In genomic region chr16:88804552-88805339, GRCh38 we compare ENCODE assay signal across 1 cellular context.
TF ChIP-seq lines count a peak whose summit lies in the region.

No MANE protein-coding gene starts in this region.

TF ChIP-seq in HepG2, 621 proteins besides CTCF, POLR2A, EP300 and RAD21 (continued from another document and continues in another):
- TF ChIP-seq, protein P1, sequence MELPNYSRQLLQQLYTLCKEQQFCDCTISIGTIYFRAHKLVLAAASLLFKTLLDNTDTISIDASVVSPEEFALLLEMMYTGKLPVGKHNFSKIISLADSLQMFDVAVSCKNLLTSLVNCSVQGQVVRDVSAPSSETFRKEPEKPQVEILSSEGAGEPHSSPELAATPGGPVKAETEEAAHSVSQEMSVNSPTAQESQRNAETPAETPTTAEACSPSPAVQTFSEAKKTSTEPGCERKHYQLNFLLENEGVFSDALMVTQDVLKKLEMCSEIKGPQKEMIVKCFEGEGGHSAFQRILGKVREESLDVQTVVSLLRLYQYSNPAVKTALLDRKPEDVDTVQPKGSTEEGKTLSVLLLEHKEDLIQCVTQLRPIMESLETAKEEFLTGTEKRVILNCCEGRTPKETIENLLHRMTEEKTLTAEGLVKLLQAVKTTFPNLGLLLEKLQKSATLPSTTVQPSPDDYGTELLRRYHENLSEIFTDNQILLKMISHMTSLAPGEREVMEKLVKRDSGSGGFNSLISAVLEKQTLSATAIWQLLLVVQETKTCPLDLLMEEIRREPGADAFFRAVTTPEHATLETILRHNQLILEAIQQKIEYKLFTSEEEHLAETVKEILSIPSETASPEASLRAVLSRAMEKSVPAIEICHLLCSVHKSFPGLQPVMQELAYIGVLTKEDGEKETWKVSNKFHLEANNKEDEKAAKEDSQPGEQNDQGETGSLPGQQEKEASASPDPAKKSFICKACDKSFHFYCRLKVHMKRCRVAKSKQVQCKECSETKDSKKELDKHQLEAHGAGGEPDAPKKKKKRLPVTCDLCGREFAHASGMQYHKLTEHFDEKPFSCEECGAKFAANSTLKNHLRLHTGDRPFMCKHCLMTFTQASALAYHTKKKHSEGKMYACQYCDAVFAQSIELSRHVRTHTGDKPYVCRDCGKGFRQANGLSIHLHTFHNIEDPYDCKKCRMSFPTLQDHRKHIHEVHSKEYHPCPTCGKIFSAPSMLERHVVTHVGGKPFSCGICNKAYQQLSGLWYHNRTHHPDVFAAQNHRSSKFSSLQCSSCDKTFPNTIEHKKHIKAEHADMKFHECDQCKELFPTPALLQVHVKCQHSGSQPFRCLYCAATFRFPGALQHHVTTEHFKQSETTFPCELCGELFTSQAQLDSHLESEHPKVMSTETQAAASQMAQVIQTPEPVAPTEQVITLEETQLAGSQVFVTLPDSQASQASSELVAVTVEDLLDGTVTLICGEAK (IDR thresholded peaks at IDR 0.05) = no peak
- TF ChIP-seq, protein P1 (CRISPR knock-in tag; IDR thresholded peaks at IDR 0.05) = peak; percentile 53; the same call in 1 of the 2 replicates
- 0 out of 2 replicates have a peak, but pooled peaks have one; percentile 28 for TF ChIP-seq ZNF563 (CRISPR knock-in tag; IDR thresholded peaks at IDR 0.05)
- TF ChIP-seq, protein P2, sequence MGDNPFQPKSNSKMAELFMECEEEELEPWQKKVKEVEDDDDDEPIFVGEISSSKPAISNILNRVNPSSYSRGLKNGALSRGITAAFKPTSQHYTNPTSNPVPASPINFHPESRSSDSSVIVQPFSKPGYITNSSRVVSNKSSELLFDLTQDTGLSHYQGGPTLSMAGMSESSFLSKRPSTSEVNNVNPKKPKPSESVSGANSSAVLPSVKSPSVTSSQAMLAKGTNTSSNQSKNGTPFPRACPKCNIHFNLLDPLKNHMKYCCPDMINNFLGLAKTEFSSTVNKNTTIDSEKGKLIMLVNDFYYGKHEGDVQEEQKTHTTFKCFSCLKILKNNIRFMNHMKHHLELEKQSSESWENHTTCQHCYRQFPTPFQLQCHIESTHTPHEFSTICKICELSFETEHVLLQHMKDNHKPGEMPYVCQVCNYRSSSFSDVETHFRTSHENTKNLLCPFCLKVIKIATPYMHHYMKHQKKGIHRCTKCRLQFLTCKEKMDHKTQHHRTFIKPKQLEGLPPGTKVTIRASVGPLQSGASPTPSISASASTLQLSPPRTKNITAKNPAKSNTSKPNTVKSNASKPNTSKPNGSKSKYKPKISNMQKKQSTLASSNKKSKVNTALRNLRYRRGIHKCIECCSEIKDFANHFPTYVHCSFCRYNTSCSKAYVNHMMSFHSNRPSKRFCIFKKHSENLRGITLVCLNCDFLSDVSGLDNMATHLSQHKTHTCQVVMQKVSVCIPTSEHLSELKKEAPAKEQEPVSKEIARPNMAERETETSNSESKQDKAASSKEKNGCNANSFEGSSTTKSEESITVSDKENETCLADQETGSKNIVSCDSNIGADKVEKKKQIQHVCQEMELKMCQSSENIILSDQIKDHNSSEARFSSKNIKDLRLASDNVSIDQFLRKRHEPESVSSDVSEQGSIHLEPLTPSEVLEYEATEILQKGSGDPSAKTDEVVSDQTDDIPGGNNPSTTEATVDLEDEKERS (CRISPR knock-in tag; IDR thresholded peaks at IDR 0.05) = no peak
- TF ChIP-seq HNRNPL (IDR thresholded peaks at IDR 0.05; ENCODE audit: low read depth, low read length) = peak; percentile 57; the same call in 1 of the 2 replicates
- no peak for TF ChIP-seq ZBTB2 (CRISPR knock-in tag; IDR thresholded peaks at IDR 0.05; ENCODE audit: low read depth)
- TF ChIP-seq SAFB2 (CRISPR knock-in tag; IDR thresholded peaks at IDR 0.05; ENCODE audit: borderline replicate concordance, low read depth) = no peak
- peak; percentile 73 for TF ChIP-seq ZBTB7B (CRISPR knock-in tag; IDR thresholded peaks at IDR 0.05)
- peak; percentile 63; the same call in 1 of the 2 replicates for TF ChIP-seq YEATS4 (CRISPR knock-in tag; IDR thresholded peaks at IDR 0.05; ENCODE audit: borderline replicate concordance)
- TF ChIP-seq ATF7 (IDR thresholded peaks at IDR 0.05) = 0 out of 2 replicates have a peak, but pooled peaks have one; percentile 6
- TF ChIP-seq ATF7 (CRISPR knock-in tag; IDR thresholded peaks at IDR 0.05) = peak; percentile 83
- TF ChIP-seq ZNF235 (CRISPR knock-in tag; IDR thresholded peaks at IDR 0.05; ENCODE audit: borderline replicate concordance) = peak; percentile 27; the same call in 1 of the 2 replicates
- TF ChIP-seq MBNL3 (CRISPR knock-in tag; conservative IDR thresholded peaks at IDR 0.05) = no peak
- no peak for TF ChIP-seq CBX2 (IDR thresholded peaks at IDR 0.05; ENCODE audit: low read depth, low read length)
- TF ChIP-seq CBX2 (CRISPR knock-in tag; IDR thresholded peaks at IDR 0.05; ENCODE audit: low read depth) = no peak
- no peak for TF ChIP-seq ZNF24 (IDR thresholded peaks at IDR 0.05)
- TF ChIP-seq, protein P3, sequence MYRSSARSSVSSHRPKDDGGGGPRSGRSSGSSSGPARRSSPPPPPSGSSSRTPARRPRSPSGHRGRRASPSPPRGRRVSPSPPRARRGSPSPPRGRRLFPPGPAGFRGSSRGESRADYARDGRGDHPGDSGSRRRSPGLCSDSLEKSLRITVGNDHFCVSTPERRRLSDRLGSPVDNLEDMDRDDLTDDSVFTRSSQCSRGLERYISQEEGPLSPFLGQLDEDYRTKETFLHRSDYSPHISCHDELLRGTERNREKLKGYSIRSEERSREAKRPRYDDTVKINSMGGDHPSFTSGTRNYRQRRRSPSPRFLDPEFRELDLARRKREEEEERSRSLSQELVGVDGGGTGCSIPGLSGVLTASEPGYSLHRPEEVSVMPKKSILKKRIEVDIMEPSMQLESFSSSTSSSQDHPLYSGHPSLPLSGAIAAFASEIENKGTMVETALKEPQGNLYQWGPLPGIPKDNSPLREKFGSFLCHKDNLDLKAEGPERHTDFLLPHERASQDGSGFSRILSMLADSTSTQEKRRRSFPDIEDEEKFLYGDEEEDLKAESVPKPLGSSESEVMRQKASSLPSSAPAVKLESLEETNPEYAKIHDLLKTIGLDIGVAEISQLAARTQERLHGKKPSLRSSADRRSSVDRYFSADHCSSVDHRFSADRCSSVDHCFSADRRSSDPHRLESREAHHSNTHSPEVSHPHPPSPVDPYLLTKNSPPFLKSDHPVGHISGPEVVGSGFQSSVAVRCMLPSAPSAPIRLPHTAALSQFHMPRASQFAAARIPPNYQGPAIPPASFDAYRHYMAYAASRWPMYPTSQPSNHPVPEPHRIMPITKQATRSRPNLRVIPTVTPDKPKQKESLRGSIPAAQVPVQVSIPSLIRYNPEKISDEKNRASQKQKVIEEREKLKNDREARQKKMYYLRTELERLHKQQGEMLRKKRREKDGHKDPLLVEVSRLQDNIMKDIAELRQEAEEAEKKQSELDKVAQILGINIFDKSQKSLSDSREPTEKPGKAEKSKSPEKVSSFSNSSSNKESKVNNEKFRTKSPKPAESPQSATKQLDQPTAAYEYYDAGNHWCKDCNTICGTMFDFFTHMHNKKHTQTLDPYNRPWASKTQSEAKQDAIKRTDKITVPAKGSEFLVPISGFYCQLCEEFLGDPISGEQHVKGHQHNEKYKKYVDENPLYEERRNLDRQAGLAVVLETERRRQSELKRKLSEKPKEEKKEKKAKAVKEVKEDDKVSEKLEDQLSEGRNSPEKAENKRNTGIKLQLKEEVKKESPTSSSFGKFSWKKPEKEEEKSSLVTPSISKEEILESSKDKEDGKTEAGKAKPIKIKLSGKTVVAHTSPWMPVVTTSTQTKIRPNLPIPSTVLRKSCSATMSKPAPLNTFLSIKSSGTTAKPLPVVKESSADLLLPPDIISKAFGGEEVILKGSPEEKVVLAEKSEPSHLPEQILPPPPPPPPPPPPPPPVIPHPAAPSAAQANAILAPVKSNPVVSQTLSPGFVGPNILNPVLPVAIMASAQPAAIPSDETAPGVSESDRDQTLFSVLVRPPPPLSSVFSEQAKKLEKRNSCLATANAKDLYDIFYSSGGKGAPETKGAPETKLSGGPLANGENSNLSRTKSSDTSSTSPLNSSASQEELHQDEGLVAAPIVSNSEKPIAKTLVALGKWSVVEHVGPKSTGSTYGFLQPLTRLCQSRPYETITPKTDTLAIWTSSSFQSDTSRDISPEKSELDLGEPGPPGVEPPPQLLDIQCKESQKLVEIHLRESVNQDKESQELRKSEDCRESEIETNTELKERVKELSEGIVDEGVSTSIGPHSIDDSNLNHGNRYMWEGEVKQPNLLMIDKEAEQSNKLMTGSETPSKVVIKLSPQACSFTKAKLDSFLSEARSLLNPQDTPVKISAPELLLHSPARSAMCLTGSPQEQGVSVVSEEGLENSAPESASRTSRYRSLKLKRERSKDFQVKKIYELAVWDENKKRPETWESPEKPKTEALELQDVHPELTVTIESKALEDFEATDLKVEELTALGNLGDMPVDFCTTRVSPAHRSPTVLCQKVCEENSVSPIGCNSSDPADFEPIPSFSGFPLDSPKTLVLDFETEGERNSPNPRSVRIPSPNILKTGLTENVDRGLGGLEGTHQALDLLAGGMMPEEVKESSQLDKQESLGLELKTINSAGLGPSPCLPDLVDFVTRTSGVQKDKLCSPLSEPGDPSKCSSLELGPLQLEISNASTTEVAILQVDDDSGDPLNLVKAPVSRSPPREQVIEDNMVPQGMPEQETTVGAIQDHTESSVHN (CRISPR knock-in tag; IDR thresholded peaks at IDR 0.05) = peak; percentile 19; the same call in 1 of the 2 replicates
- TF ChIP-seq ZFY (CRISPR knock-in tag; IDR thresholded peaks at IDR 0.05) = peak; percentile 79
- TF ChIP-seq MTA1 (CRISPR knock-in tag; IDR thresholded peaks at IDR 0.05; ENCODE audit: borderline replicate concordance) = peak; percentile 86; the same call in 1 of the 2 replicates
- TF ChIP-seq, protein P4, sequence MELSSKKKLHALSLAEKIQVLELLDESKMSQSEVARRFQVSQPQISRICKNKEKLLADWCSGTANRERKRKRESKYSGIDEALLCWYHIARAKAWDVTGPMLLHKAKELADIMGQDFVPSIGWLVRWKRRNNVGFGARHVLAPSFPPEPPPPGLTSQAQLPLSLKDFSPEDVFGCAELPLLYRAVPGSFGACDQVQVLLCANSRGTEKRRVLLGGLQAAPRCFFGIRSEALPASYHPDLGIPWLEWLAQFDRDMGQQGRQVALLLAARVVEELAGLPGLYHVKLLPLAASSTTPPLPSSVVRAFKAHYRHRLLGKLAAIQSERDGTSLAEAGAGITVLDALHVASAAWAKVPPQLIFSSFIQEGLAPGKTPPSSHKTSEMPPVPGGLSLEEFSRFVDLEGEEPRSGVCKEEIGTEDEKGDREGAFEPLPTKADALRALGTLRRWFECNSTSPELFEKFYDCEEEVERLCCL (CRISPR knock-in tag; IDR thresholded peaks at IDR 0.05; ENCODE audit: borderline replicate concordance) = no peak
- TF ChIP-seq NONO (IDR thresholded peaks at IDR 0.05) = no peak
- TF ChIP-seq NONO (CRISPR knock-in tag; conservative IDR thresholded peaks at IDR 0.05) = peak; percentile 70; the same call in 1 of the 2 replicates
- TF ChIP-seq RBFOX2 (IDR thresholded peaks at IDR 0.05; ENCODE audit: low read depth, low read length) = peak; percentile 60; the same call in 1 of the 2 replicates
- no peak for TF ChIP-seq KAT2B (IDR thresholded peaks at IDR 0.05; ENCODE audit: borderline replicate concordance, low read depth, low read length)
- no peak for TF ChIP-seq SOX6 (IDR thresholded peaks at IDR 0.05)
- peak; percentile 56 for TF ChIP-seq SOX6 (CRISPR knock-in tag; IDR thresholded peaks at IDR 0.05)
- TF ChIP-seq ATF1 (CRISPR knock-in tag; IDR thresholded peaks at IDR 0.05) = no peak
- TF ChIP-seq ZBTB33 (CRISPR knock-in tag; IDR thresholded peaks at IDR 0.05) = peak; percentile 72
- TF ChIP-seq CEBPB (IDR thresholded peaks at IDR 0.05; ENCODE audit: borderline replicate concordance, low read depth, low read length) = peak; percentile 89
- no peak for TF ChIP-seq BORCS8-MEF2B (CRISPR knock-in tag; IDR thresholded peaks at IDR 0.05)
- peak; percentile 46; the same call in 1 of the 2 replicates for TF ChIP-seq ZNF891 (CRISPR knock-in tag; IDR thresholded peaks at IDR 0.05)
